ENCODE assay signal across 1 cellular context in genomic region chr1:15618685-15619525, GRCh38.
TF ChIP-seq lines count a peak whose summit lies in the region.

No MANE protein-coding gene starts in this region.

TF ChIP-seq in HepG2, 621 proteins besides CTCF, POLR2A, EP300 and RAD21 (continued from another document and continues in another):
- TF ChIP-seq, protein P1, sequence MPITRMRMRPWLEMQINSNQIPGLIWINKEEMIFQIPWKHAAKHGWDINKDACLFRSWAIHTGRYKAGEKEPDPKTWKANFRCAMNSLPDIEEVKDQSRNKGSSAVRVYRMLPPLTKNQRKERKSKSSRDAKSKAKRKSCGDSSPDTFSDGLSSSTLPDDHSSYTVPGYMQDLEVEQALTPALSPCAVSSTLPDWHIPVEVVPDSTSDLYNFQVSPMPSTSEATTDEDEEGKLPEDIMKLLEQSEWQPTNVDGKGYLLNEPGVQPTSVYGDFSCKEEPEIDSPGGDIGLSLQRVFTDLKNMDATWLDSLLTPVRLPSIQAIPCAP (CRISPR knock-in tag; IDR thresholded peaks at IDR 0.05; ENCODE audit: low read depth) = no peak
- TF ChIP-seq SP140L (CRISPR knock-in tag; IDR thresholded peaks at IDR 0.05; ENCODE audit: borderline replicate concordance) = peak; percentile 91; the same call in 1 of the 2 replicates
- 0 out of 2 replicates have a peak, but pooled peaks have one; percentile 27 for TF ChIP-seq SALL1 (CRISPR knock-in tag; IDR thresholded peaks at IDR 0.05)
- TF ChIP-seq SOX13 (IDR thresholded peaks at IDR 0.05) = peak; percentile 59; the same call in 1 of the 2 replicates
- TF ChIP-seq SOX13 (CRISPR knock-in tag; conservative IDR thresholded peaks at IDR 0.05 in 1 of 2, IDR thresholded peaks at IDR 0.05 in 1 of 2) = peak; percentile 56 to 95; a peak in 2 of 4 replicates
- TF ChIP-seq ZNF704 (CRISPR knock-in tag; IDR thresholded peaks at IDR 0.05; ENCODE audit: borderline replicate concordance) = peak; percentile 30; the same call in 1 of the 2 replicates
- 0 out of 2 replicates have a peak, but pooled peaks have one; percentile 37 for TF ChIP-seq ZMAT3 (CRISPR knock-in tag; conservative IDR thresholded peaks at IDR 0.05)
- peak; percentile 72 for TF ChIP-seq PPARG (CRISPR knock-in tag; conservative IDR thresholded peaks at IDR 0.05)
- no peak for TF ChIP-seq TMF1 (CRISPR knock-in tag; IDR thresholded peaks at IDR 0.05; ENCODE audit: low read depth)
- TF ChIP-seq FOXJ3 (CRISPR knock-in tag; IDR thresholded peaks at IDR 0.05; ENCODE audit: borderline replicate concordance) = peak; percentile 71; the same call in 1 of the 2 replicates
- TF ChIP-seq, protein P2, sequence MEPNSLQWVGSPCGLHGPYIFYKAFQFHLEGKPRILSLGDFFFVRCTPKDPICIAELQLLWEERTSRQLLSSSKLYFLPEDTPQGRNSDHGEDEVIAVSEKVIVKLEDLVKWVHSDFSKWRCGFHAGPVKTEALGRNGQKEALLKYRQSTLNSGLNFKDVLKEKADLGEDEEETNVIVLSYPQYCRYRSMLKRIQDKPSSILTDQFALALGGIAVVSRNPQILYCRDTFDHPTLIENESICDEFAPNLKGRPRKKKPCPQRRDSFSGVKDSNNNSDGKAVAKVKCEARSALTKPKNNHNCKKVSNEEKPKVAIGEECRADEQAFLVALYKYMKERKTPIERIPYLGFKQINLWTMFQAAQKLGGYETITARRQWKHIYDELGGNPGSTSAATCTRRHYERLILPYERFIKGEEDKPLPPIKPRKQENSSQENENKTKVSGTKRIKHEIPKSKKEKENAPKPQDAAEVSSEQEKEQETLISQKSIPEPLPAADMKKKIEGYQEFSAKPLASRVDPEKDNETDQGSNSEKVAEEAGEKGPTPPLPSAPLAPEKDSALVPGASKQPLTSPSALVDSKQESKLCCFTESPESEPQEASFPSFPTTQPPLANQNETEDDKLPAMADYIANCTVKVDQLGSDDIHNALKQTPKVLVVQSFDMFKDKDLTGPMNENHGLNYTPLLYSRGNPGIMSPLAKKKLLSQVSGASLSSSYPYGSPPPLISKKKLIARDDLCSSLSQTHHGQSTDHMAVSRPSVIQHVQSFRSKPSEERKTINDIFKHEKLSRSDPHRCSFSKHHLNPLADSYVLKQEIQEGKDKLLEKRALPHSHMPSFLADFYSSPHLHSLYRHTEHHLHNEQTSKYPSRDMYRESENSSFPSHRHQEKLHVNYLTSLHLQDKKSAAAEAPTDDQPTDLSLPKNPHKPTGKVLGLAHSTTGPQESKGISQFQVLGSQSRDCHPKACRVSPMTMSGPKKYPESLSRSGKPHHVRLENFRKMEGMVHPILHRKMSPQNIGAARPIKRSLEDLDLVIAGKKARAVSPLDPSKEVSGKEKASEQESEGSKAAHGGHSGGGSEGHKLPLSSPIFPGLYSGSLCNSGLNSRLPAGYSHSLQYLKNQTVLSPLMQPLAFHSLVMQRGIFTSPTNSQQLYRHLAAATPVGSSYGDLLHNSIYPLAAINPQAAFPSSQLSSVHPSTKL (CRISPR knock-in tag; IDR thresholded peaks at IDR 0.05) = peak; percentile 94
- peak; percentile 91 for TF ChIP-seq NCOA2 (CRISPR knock-in tag; IDR thresholded peaks at IDR 0.05)
- 0 out of 2 replicates have a peak, but pooled peaks have one; percentile 14 for TF ChIP-seq RXRA (CRISPR knock-in tag; IDR thresholded peaks at IDR 0.05)
- TF ChIP-seq KAT8 (CRISPR knock-in tag; IDR thresholded peaks at IDR 0.05) = peak; percentile 77; the same call in 1 of the 2 replicates
- TF ChIP-seq PAXIP1 (CRISPR knock-in tag; conservative IDR thresholded peaks at IDR 0.05) = peak; percentile 94
- TF ChIP-seq ZNF687 (CRISPR knock-in tag; IDR thresholded peaks at IDR 0.05) = peak; percentile 37; the same call in 1 of the 2 replicates
- TF ChIP-seq, protein P3, sequence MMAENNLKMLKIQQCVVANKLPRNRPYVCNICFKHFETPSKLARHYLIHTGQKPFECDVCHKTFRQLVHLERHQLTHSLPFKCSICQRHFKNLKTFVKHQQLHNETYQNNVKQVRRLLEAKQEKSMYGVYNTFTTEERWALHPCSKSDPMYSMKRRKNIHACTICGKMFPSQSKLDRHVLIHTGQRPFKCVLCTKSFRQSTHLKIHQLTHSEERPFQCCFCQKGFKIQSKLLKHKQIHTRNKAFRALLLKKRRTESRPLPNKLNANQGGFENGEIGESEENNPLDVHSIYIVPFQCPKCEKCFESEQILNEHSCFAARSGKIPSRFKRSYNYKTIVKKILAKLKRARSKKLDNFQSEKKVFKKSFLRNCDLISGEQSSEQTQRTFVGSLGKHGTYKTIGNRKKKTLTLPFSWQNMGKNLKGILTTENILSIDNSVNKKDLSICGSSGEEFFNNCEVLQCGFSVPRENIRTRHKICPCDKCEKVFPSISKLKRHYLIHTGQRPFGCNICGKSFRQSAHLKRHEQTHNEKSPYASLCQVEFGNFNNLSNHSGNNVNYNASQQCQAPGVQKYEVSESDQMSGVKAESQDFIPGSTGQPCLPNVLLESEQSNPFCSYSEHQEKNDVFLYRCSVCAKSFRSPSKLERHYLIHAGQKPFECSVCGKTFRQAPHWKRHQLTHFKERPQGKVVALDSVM (CRISPR knock-in tag; IDR thresholded peaks at IDR 0.05) = peak; percentile 36; the same call in 1 of the 2 replicates
- peak; percentile 94; the same call in 1 of the 2 replicates for TF ChIP-seq FOXK1 (CRISPR knock-in tag; IDR thresholded peaks at IDR 0.05; ENCODE audit: borderline replicate concordance, low read depth)
- TF ChIP-seq, protein P4, sequence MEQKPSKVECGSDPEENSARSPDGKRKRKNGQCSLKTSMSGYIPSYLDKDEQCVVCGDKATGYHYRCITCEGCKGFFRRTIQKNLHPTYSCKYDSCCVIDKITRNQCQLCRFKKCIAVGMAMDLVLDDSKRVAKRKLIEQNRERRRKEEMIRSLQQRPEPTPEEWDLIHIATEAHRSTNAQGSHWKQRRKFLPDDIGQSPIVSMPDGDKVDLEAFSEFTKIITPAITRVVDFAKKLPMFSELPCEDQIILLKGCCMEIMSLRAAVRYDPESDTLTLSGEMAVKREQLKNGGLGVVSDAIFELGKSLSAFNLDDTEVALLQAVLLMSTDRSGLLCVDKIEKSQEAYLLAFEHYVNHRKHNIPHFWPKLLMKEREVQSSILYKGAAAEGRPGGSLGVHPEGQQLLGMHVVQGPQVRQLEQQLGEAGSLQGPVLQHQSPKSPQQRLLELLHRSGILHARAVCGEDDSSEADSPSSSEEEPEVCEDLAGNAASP (CRISPR knock-in tag; IDR thresholded peaks at IDR 0.05; ENCODE audit: borderline replicate concordance) = peak; percentile 66; the same call in 1 of the 2 replicates
- peak; percentile 81 for TF ChIP-seq CREM (IDR thresholded peaks at IDR 0.05)
- no peak for TF ChIP-seq CREM (CRISPR knock-in tag; IDR thresholded peaks at IDR 0.05)
- TF ChIP-seq TCF7 (IDR thresholded peaks at IDR 0.05; ENCODE audit: low read depth) = peak; percentile 64
- peak; percentile 54; the same call in 1 of the 2 replicates for TF ChIP-seq MEF2D (CRISPR knock-in tag; IDR thresholded peaks at IDR 0.05)
- TF ChIP-seq, protein P5, sequence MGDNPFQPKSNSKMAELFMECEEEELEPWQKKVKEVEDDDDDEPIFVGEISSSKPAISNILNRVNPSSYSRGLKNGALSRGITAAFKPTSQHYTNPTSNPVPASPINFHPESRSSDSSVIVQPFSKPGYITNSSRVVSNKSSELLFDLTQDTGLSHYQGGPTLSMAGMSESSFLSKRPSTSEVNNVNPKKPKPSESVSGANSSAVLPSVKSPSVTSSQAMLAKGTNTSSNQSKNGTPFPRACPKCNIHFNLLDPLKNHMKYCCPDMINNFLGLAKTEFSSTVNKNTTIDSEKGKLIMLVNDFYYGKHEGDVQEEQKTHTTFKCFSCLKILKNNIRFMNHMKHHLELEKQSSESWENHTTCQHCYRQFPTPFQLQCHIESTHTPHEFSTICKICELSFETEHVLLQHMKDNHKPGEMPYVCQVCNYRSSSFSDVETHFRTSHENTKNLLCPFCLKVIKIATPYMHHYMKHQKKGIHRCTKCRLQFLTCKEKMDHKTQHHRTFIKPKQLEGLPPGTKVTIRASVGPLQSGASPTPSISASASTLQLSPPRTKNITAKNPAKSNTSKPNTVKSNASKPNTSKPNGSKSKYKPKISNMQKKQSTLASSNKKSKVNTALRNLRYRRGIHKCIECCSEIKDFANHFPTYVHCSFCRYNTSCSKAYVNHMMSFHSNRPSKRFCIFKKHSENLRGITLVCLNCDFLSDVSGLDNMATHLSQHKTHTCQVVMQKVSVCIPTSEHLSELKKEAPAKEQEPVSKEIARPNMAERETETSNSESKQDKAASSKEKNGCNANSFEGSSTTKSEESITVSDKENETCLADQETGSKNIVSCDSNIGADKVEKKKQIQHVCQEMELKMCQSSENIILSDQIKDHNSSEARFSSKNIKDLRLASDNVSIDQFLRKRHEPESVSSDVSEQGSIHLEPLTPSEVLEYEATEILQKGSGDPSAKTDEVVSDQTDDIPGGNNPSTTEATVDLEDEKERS (CRISPR knock-in tag; IDR thresholded peaks at IDR 0.05) = 0 out of 2 replicates have a peak, but pooled peaks have one; percentile 48
- TF ChIP-seq HDAC1 (CRISPR knock-in tag; IDR thresholded peaks at IDR 0.05) = peak; percentile 69; the same call in 1 of the 2 replicates
- TF ChIP-seq REL (CRISPR knock-in tag; conservative IDR thresholded peaks at IDR 0.05) = 0 out of 2 replicates have a peak, but pooled peaks have one; percentile 36
- TF ChIP-seq NFKBIZ (CRISPR knock-in tag; IDR thresholded peaks at IDR 0.05) = peak; percentile 41; the same call in 1 of the 2 replicates
- TF ChIP-seq ASH2L (IDR thresholded peaks at IDR 0.05; ENCODE audit: insufficient read length, low read depth, low read length) = peak; percentile 87
- peak; percentile 41; the same call in 1 of the 2 replicates for TF ChIP-seq PATZ1 (CRISPR knock-in tag; IDR thresholded peaks at IDR 0.05)
- TF ChIP-seq GATAD1 (CRISPR knock-in tag; IDR thresholded peaks at IDR 0.05) = 0 out of 2 replicates have a peak, but pooled peaks have one; percentile 50
